Comparison of ENCODE assay signal across 18 cellular contexts in the genomic region with DNA sequence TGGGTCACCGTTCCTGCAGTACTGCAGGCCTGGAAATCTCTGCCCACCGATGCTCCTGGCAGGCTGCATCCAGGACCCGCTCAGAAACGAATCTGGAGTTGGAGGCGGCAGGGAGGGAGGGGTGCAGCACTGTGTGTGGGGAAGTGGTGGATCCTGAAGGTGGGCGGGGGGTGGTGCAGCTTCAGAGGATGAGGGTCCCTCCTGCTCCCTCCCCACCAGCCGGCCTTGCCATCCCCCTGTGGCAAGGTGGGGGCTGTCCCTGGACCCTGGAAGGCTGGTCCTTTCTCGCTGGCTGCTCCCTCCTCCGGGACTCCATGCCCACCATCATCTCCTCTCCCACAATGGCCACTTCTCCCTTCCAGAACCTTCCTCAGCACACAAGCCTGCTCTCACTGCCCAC.
DNase-seq lines count a peak whose midpoint lies in the region; TF ChIP-seq lines count a peak whose summit lies in the region.
"Had no signal": no experiment of that assay in that cellular context is flagged by ENCODE, and none has a peak within 500 bp of the region (broad histone marks: within the 10 kb centered on the region; RNA-seq: fewer than 3 reads in every experiment).

No MANE protein-coding gene starts in this region.

- no peak overlapping the region for H3K4me2 ChIP-seq in osteoblast (ENCODE audit: insufficient read depth, low read length)
- H3K4me2 ChIP-seq in mesenchymal stem cell (ENCODE audit: low read length, poor library complexity, severe bottlenecking), result no peak overlapping the region

- H3K4me1 ChIP-seq in endodermal cell (ENCODE audit: control insufficient read depth, insufficient read depth, low read length) (no peaks in the 10 kb centered on the region), osteoblast (ENCODE audit: insufficient read depth, low read length) (no peaks in the 10 kb centered on the region), mesenchymal stem cell (ENCODE audit: control insufficient read depth, insufficient read depth, low read depth, low read length) (peaks cover 21% of the 10 kb centered on the region)

- H2BK15ac ChIP-seq in mesenchymal stem cell (ENCODE audit: low read depth, poor library complexity, severe bottlenecking), result no peak overlapping the region

- H3K79me2 ChIP-seq in osteoblast (ENCODE audit: insufficient read depth, low read length), result no peaks in the 10 kb centered on the region

- H3K27ac Mint-ChIP-seq in Calu3 (ENCODE audit: unreplicated experiment) (peak overlapping the region; percentile 14), endodermal cell (no peak overlapping the region), type B pancreatic cell (peak overlapping the region; percentile 94)
- H3K27ac Mint-ChIP-seq: CD14-positive monocyte; CD8-positive, alpha-beta T cell; HFFc6 had no signal

- no peak overlapping the region for H3K18ac ChIP-seq in mesenchymal stem cell (ENCODE audit: low read depth in 1 of 2, low read length in 2 of 2)

- no peak overlapping the region for H2BK120ac ChIP-seq in mesenchymal stem cell (ENCODE audit: low read depth, low read length)

- no peak overlapping the region for H3K9ac ChIP-seq in endodermal cell (ENCODE audit: extremely low read depth, low read length, poor library complexity, severe bottlenecking)
- no peak overlapping the region for H3K9ac ChIP-seq in mesenchymal stem cell (ENCODE audit: low read length)

- CTCF ChIA-PET in Calu3 (lab: Charles Lee), result no interaction called here

- no peaks in the 10 kb centered on the region for H3K27me3 ChIP-seq in endodermal cell (ENCODE audit: control insufficient read depth, insufficient read depth, low read length, poor library complexity, severe bottlenecking)
- H3K27me3 ChIP-seq in osteoblast (ENCODE audit: insufficient read depth, low read length), result no peaks in the 10 kb centered on the region
- peaks cover 0 to 3% of the 10 kb centered on the region in 2 experiments for H3K27me3 ChIP-seq in mesenchymal stem cell (ENCODE audit: control insufficient read depth in 1 of 2, insufficient read depth in 1 of 2, low read length in 2 of 2)

- H3K9me3 Mint-ChIP-seq in Calu3 (ENCODE audit: low read depth, unreplicated experiment), result peaks cover 2% of the 10 kb centered on the region
- H3K9me3 Mint-ChIP-seq in endodermal cell, result no peaks in the 10 kb centered on the region
- peaks cover 9% of the 10 kb centered on the region for H3K9me3 Mint-ChIP-seq in type B pancreatic cell
- H3K9me3 Mint-ChIP-seq: HFFc6 had no signal

- no peak overlapping the region for H4K91ac ChIP-seq in mesenchymal stem cell (ENCODE audit: low read length)

- H2BK12ac ChIP-seq in mesenchymal stem cell (ENCODE audit: low read length in 2 of 2), result no peak overlapping the region

- H3K9me3 ChIP-seq in endodermal cell (ENCODE audit: control insufficient read depth, low read length) (no peaks in the 10 kb centered on the region), osteoblast (ENCODE audit: low read depth, low read length) (no peaks in the 10 kb centered on the region), mesenchymal stem cell (ENCODE audit: control insufficient read depth, low read length) (no peaks in the 10 kb centered on the region)

- H3K36me3 ChIP-seq in endodermal cell (ENCODE audit: control insufficient read depth, insufficient read depth, low read length) (no peaks in the 10 kb centered on the region), osteoblast (ENCODE audit: insufficient read depth, low read length) (no peaks in the 10 kb centered on the region), mesenchymal stem cell (ENCODE audit: control insufficient read depth in 1 of 2, insufficient read depth in 2 of 2, low read depth in 1 of 2, low read length in 2 of 2) (no peaks in the 10 kb centered on the region)

- H3K27me3 Mint-ChIP-seq in Calu3 (ENCODE audit: unreplicated experiment), result no peaks in the 10 kb centered on the region
- H3K27me3 Mint-ChIP-seq in endodermal cell (ENCODE audit: insufficient read depth), result no peaks in the 10 kb centered on the region
- H3K27me3 Mint-ChIP-seq in type B pancreatic cell, result no peaks in the 10 kb centered on the region

- no peak overlapping the region for H3K4ac ChIP-seq in mesenchymal stem cell (ENCODE audit: low read depth in 1 of 2, low read length in 2 of 2)

- H3K23ac ChIP-seq in mesenchymal stem cell (ENCODE audit: low read length in 2 of 2), result no peak overlapping the region

- no peak overlapping the region for H4K8ac ChIP-seq in mesenchymal stem cell (ENCODE audit: low read length)

- no TSS peak for BruUV-seq in Calu3 (replicated peaks; lab: Mats Ljungman, UMichigan)

- H2AFZ ChIP-seq in osteoblast (ENCODE audit: low read length) (no peak overlapping the region), mesenchymal stem cell (ENCODE audit: low read depth, low read length) (no peak overlapping the region)

- H2BK5ac ChIP-seq in mesenchymal stem cell (ENCODE audit: low read depth, low read length, poor library complexity, severe bottlenecking), result no peak overlapping the region

- H3K4me3 ChIP-seq in endodermal cell (ENCODE audit: low read length) (no peak overlapping the region), osteoblast (ENCODE audit: insufficient read depth, low read length) (no peak overlapping the region), mesenchymal stem cell (ENCODE audit: insufficient read depth in 1 of 2, low read depth in 1 of 2, low read length in 2 of 2) (no peak overlapping the region)

- H3K36me3 Mint-ChIP-seq in Calu3 (ENCODE audit: insufficient read depth, unreplicated experiment) (peaks cover 13% of the 10 kb centered on the region), endodermal cell (ENCODE audit: low read depth) (no peaks in the 10 kb centered on the region), type B pancreatic cell (peaks cover 16% of the 10 kb centered on the region)
- H3K36me3 Mint-ChIP-seq: CD14-positive monocyte; CD8-positive, alpha-beta T cell had no signal

- 93 to 95% methylated on average over 5 to 9 of the region's 9 CpGs for WGBS in endodermal cell (ENCODE audit: insufficient coverage in 1 of 2, insufficient read length in 1 of 2), 2 experiments
- 93% methylated on average over 9 of the region's 9 CpGs for WGBS in mesenchymal stem cell

- H3K4me3 Mint-ChIP-seq in Calu3 (ENCODE audit: low read depth, unreplicated experiment), result no peak overlapping the region
- H3K4me3 Mint-ChIP-seq in endodermal cell, result no peak overlapping the region
- no peak overlapping the region for H3K4me3 Mint-ChIP-seq in type B pancreatic cell
- H3K4me3 Mint-ChIP-seq: CD14-positive monocyte; CD8-positive, alpha-beta T cell; HFFc6 had no signal

- H4K20me1 ChIP-seq in osteoblast (ENCODE audit: insufficient read depth, low read length), result no peaks in the 10 kb centered on the region

- no peak overlapping the region for H3K27ac ChIP-seq in endodermal cell (ENCODE audit: low read depth, low read length)
- no peak overlapping the region for H3K27ac ChIP-seq in osteoblast (ENCODE audit: low read depth, low read length)
- H3K27ac ChIP-seq in mesenchymal stem cell (ENCODE audit: low read length, poor library complexity, severe bottlenecking), result no peak overlapping the region
- H3K27ac ChIP-seq: 22Rv1 had no signal

- no peak for TF ChIP-seq CTCF in Calu3 (IDR thresholded peaks at IDR 0.05; ENCODE audit: unreplicated experiment)
- no peak for TF ChIP-seq CTCF in endodermal cell (conservative IDR thresholded peaks at IDR 0.05)
- no peak for TF ChIP-seq CTCF in osteoblast (IDR thresholded peaks at IDR 0.05; ENCODE audit: extremely low read depth, low read depth, low read length)
- no peak for TF ChIP-seq CTCF in type B pancreatic cell (conservative IDR thresholded peaks at IDR 0.05)

- H3K14ac ChIP-seq in mesenchymal stem cell (ENCODE audit: low read length in 2 of 2), result no peak overlapping the region

- H2AK5ac ChIP-seq in mesenchymal stem cell (ENCODE audit: low read length, severe bottlenecking), result no peak overlapping the region

- no peak for DNase-seq in Calu3
- DNase-seq in endodermal cell, result peak; percentile 18
- DNase-seq in osteoblast (ENCODE audit: insufficient read length, low spot score, missing footprints), result peak; percentile 43
- DNase-seq in type B pancreatic cell (ENCODE audit: extremely low spot score, unreplicated experiment), result no peak
- DNase-seq in stimulated activated naive CD4-positive, alpha-beta T cell treated with Interleukin-2 at 50 U/mL for 16 hours (lab: John Stamatoyannopoulos, UW), result no peak
- DNase-seq in amygdala (lab: John Stamatoyannopoulos, UW), result no peak
- no peak for DNase-seq in mesenchymal stem cell
- DNase-seq in iPS-NIHi11 (ENCODE audit: low spot score), result no peak
- DNase-seq: CD8-positive, alpha-beta T cell; COR-L47; DND-41; GDM1; GOT3; HCEC 1CT; HFFc6; IMR-90 had no signal

- peaks cover 13% of the 10 kb centered on the region for H3K79me1 ChIP-seq in mesenchymal stem cell (replicated peaks; ENCODE audit: low read length, poor library complexity, severe bottlenecking)

- intact Hi-C loops in Calu3 (cut with micrococcal nuclease; ENCODE audit: unreplicated experiment), result no loop called here

- H3K4me1 Mint-ChIP-seq in Calu3 (ENCODE audit: low read depth, unreplicated experiment) (peaks cover 33% of the 10 kb centered on the region), endodermal cell (no peaks in the 10 kb centered on the region), type B pancreatic cell (ENCODE audit: unreplicated experiment) (peaks cover 51% of the 10 kb centered on the region)
- H3K4me1 Mint-ChIP-seq: CD14-positive monocyte had no signal

Comparison
In these comparisons a context has a peak if more than half of its experiments do, and no peak if none do; other contexts are left out.
1. DNase-seq: peak in endodermal cell (single experiment) and osteoblast (single experiment); none in Calu3 (single experiment), type B pancreatic cell (single experiment), stimulated activated naive CD4-positive, alpha-beta T cell treated with Interleukin-2 at 50 U/mL for 16 hours (single experiment), amygdala (0 of 56), mesenchymal stem cell (single experiment) and iPS-NIHi11 (single experiment).